ENCODE assay signal across 18 cellular contexts in the genomic region with DNA sequence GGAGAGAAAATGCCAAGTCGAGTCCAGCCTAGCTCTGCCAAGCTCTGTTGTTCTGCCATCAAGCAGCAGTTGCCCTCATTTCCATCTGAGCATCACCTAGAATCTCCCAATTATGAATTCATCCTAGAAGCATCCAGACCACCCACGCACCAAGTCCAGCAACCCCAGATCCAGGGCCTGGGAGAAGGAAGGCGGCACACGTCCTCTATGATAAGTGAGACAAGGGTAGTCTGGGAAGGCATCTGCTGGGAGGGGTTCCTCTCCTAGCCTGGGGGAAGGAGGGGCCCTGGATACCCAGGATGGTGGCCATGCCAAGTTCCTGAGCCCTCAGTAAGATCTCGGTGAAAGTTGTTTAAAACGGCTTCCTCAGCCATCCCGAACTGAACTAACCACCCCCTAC.
"Had no signal": no experiment of that assay in that cellular context is flagged by ENCODE, and none has a peak within 500 bp of the region (broad histone marks: within the 10 kb centered on the region; RNA-seq: fewer than 3 reads in every experiment).

No MANE protein-coding gene starts in this region.

- H3K9me3 Mint-ChIP-seq: activated naive CD8-positive, alpha-beta T cell treated with anti-CD3 and anti-CD28 coated beads for 36 hours; dendritic cell treated with granulocyte-macrophage colony-stimulating factor and Interleukin-4, amounts not matched to agents 40 ng/mL and 50 ng/mL, for 4 days; neural crest cell; T-helper 1 cell treated with Interleukin-12 subunit alpha and Interleukin-12 subunit beta and Interleukin-4 antibody, amounts not matched to agents 30 μg/mL and 1 μg/mL, for 36 hours had no signal

- H3K4me3 Mint-ChIP-seq: activated naive CD8-positive, alpha-beta T cell treated with anti-CD3 and anti-CD28 coated beads for 36 hours; dendritic cell treated with granulocyte-macrophage colony-stimulating factor and Interleukin-4, amounts not matched to agents 40 ng/mL and 50 ng/mL, for 4 days; immature natural killer cell; naive thymus-derived CD4-positive, alpha-beta T cell; neural crest cell; T-helper 1 cell treated with Interleukin-12 subunit alpha and Interleukin-12 subunit beta and Interleukin-4 antibody, amounts not matched to agents 30 μg/mL and 1 μg/mL, for 36 hours had no signal

- H3K36me3 Mint-ChIP-seq: activated naive CD8-positive, alpha-beta T cell treated with anti-CD3 and anti-CD28 coated beads for 36 hours; immature natural killer cell had no signal

- H3K4me3 ChIP-seq: hepatocyte, lower lobe of right lung, sigmoid colon, spleen, testis, vagina had no signal

- H3K27ac Mint-ChIP-seq: activated naive CD8-positive, alpha-beta T cell treated with anti-CD3 and anti-CD28 coated beads for 36 hours; dendritic cell treated with granulocyte-macrophage colony-stimulating factor and Interleukin-4, amounts not matched to agents 40 ng/mL and 50 ng/mL, for 4 days; immature natural killer cell; naive thymus-derived CD4-positive, alpha-beta T cell; progenitor cell of endocrine pancreas; T-helper 1 cell treated with Interleukin-12 subunit alpha and Interleukin-12 subunit beta and Interleukin-4 antibody, amounts not matched to agents 30 μg/mL and 1 μg/mL, for 36 hours had no signal

- H2AFZ ChIP-seq: hepatocyte had no signal

- DNase-seq: activated CD4-positive, alpha-beta T cell treated with anti-CD3 and anti-CD28 coated beads for 1 hour; activated naive CD4-positive, alpha-beta T cell; amniotic stem cell; effector CD4-positive, alpha-beta T cell; lower lobe of right lung; sigmoid colon had no signal

- H3K79me2 ChIP-seq: hepatocyte had no signal

- H3K4me1 Mint-ChIP-seq: immature natural killer cell, neural crest cell had no signal

- H3K27me3 ChIP-seq: testis, vagina had no signal

- H3K36me3 ChIP-seq: lower lobe of right lung, sigmoid colon, spleen, vagina, WERI-Rb-1 had no signal

- ATAC-seq: naive thymus-derived CD4-positive, alpha-beta T cell had no signal

- H3K27ac ChIP-seq: hepatocyte, lower lobe of right lung, sigmoid colon, spleen, testis, vagina, WERI-Rb-1 had no signal

- H3K9me3 ChIP-seq: lower lobe of right lung, sigmoid colon, spleen, testis, vagina had no signal

- H3K4me2 ChIP-seq: hepatocyte had no signal
